In genomic region chr12:16096273-16096849, GRCh38 we compare ENCODE assay signal across 20 cellular contexts.
"Had no signal": no experiment of that assay in that cellular context is flagged by ENCODE, and none has a peak within 500 bp of the region (broad histone marks: within the 10 kb centered on the region; RNA-seq: fewer than 3 reads in every experiment).

No MANE protein-coding gene starts in this region.

- H3K36me3 Mint-ChIP-seq: immature natural killer cell; memory B cell; mesothelial cell of epicardium; natural killer cell treated with Interleukin-12 subunit alpha and Interleukin-12 subunit beta and Interleukin-15 and Interleukin-18, amount 100 ng/mL, for 72 hours; stimulated activated memory B cell treated with anti-CD40 and anti-IgM and Interleukin-4, amounts not matched to agents 10 μg/mL and 1 μg/mL and 100 μg/mL, for 72 hours had no signal

- ATAC-seq: foreskin keratinocyte; natural killer cell treated with Interleukin-12 subunit alpha and Interleukin-12 subunit beta and Interleukin-15 and Interleukin-18, amount 100 ng/mL, for 72 hours; psoas muscle; sciatic nerve; stimulated activated memory B cell treated with anti-CD40 and anti-IgM and Interleukin-4, amounts not matched to agents 10 μg/mL and 1 μg/mL and 100 μg/mL, for 72 hours had no signal

- H3K4me1 Mint-ChIP-seq: immature natural killer cell; memory B cell; stimulated activated memory B cell treated with anti-CD40 and anti-IgM and Interleukin-4, amounts not matched to agents 10 μg/mL and 1 μg/mL and 100 μg/mL, for 72 hours had no signal

- H3K4me3 ChIP-seq: coronary artery, left ventricle myocardium inferior, psoas muscle, spleen, tibial artery had no signal

- H3K27ac ChIP-seq: coronary artery, foreskin keratinocyte, left ventricle myocardium inferior, psoas muscle, spleen, tibial artery had no signal

- H3K4me1 ChIP-seq: foreskin keratinocyte, psoas muscle, spleen, tibial artery had no signal

- H3K36me3 ChIP-seq: left ventricle myocardium inferior, spleen, tibial artery had no signal

- DNase-seq: effector CD4-positive, alpha-beta T cell; endodermal cell; erythroblast; foreskin keratinocyte; immature natural killer cell; left ventricle myocardium inferior; psoas muscle; retina; spleen; stimulated activated CD4-positive, alpha-beta T cell treated with anti-CD3 and anti-CD28 coated beads, Interleukin-15, amount 100 ng/mL, for 24 hours; stimulated activated CD4-positive, alpha-beta T cell treated with anti-CD3 and anti-CD28 coated beads, Interleukin-1b, Interleukin-23, amount 100 ng/mL, for 48 hours; stimulated activated CD4-positive, alpha-beta T cell treated with anti-CD3 and anti-CD28 coated beads, Interleukin-4, amount 100 ng/mL, for 24 hours; tibial artery had no signal

- H3K27me3 Mint-ChIP-seq: memory B cell; natural killer cell treated with Interleukin-12 subunit alpha and Interleukin-12 subunit beta and Interleukin-15 and Interleukin-18, amount 100 ng/mL, for 72 hours; stimulated activated memory B cell treated with anti-CD40 and anti-IgM and Interleukin-4, amounts not matched to agents 10 μg/mL and 1 μg/mL and 100 μg/mL, for 72 hours; stimulated activated naive CD8-positive, alpha-beta T cell treated with anti-CD3 and anti-CD28 coated beads, Interleukin-15, Interleukin-2, amounts not matched to agents 100 ng/mL and 50 ng/mL, for 24 hours had no signal

- H3K4me3 Mint-ChIP-seq: endodermal cell; immature natural killer cell; memory B cell; mesothelial cell of epicardium; natural killer cell treated with Interleukin-12 subunit alpha and Interleukin-12 subunit beta and Interleukin-15 and Interleukin-18, amount 100 ng/mL, for 72 hours; stimulated activated memory B cell treated with anti-CD40 and anti-IgM and Interleukin-4, amounts not matched to agents 10 μg/mL and 1 μg/mL and 100 μg/mL, for 72 hours; stimulated activated naive CD8-positive, alpha-beta T cell treated with anti-CD3 and anti-CD28 coated beads, Interleukin-15, Interleukin-2, amounts not matched to agents 100 ng/mL and 50 ng/mL, for 24 hours had no signal

- H3K9me3 ChIP-seq: psoas muscle, tibial artery had no signal

- H3K27ac Mint-ChIP-seq: endodermal cell; immature natural killer cell; memory B cell; mesothelial cell of epicardium; natural killer cell treated with Interleukin-12 subunit alpha and Interleukin-12 subunit beta and Interleukin-15 and Interleukin-18, amount 100 ng/mL, for 72 hours; stimulated activated memory B cell treated with anti-CD40 and anti-IgM and Interleukin-4, amounts not matched to agents 10 μg/mL and 1 μg/mL and 100 μg/mL, for 72 hours; stimulated activated naive CD8-positive, alpha-beta T cell treated with anti-CD3 and anti-CD28 coated beads, Interleukin-15, Interleukin-2, amounts not matched to agents 100 ng/mL and 50 ng/mL, for 24 hours had no signal

- H3K27me3 ChIP-seq: foreskin keratinocyte, spleen, tibial artery had no signal
